ENCODE assay signal across 12 cellular contexts in the genomic region with DNA sequence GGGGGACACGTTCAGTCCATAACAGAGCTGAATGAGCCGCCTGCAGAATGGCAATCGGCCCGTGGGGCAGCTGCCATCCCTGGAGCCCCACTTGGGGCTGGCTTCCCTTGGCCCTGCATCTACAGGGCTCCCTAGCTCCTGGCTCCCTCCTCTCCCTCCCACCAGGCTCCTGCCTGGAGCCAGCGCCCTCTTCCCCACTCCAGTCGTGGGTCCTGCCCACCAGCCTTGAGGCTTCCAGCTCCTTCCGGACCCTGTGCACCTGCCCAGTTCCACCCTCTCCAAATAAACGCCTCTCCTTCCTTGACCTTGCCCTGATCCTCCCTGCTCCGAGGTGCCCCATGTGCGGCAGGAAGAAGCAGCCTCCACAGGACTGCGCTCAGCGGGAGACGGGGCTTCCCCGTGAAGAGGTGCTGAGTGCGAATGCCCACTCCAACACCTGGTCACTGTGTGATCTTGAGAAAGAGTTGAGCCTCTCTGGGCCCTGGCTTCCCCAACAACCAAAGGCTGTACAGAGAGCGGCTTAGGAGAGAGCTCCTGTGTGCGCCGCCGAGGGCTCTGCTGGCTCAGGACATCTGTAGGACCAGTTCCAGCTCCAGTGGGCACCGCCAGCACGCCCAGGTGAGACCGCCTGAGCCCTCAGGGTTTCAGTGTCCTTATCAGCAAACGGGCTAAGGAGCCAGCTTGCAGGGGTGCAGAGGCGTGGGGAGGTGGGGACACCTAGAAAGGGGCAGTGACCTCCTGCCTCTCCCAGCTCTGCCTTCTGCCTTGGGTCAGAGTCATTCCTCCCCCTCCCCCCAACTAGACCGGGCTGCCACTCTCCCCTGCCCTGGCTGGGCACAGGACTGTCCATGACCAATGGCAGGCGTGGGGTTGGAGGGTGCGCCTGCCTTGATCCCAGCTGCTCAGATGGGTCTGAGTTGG. TPM values are rescaled to one million over a fixed set of nuclear protein-coding genes. Genes with fewer than 3 reads are reported as not detected.
DNase-seq lines count a peak whose midpoint lies in the region; ATAC-seq, FAIRE-seq and TF ChIP-seq lines count a peak whose summit lies in the region.
"Had no signal": no experiment of that assay in that cellular context is flagged by ENCODE, and none has a peak within 500 bp of the region (broad histone marks: within the 10 kb centered on the region; RNA-seq: fewer than 3 reads in every experiment).

No MANE protein-coding gene starts in this region.

- no peak for DNase-seq in Panc1 (ENCODE audit: low read depth, low spot score)
- peak; percentile 48 for DNase-seq in left ventricle myocardium superior
- peak in 1 of 2 donors; percentile 26 for DNase-seq in trophoblast cell
- DNase-seq in activated CD4-positive, CD25-positive, alpha-beta regulatory T cell treated with anti-CD3 and anti-CD28 coated beads, Interleukin-2, amount 50 U/mL, for 72 hours: no peak
- DNase-seq in H54 (ENCODE audit: insufficient read length, low spot score): no peak
- DNase-seq: DMS153, NCI-H2029 had no signal

- intact Hi-C loops in Panc1 (cut with micrococcal nuclease; ENCODE audit: unreplicated experiment) (loop anchor here (5.0 kb wide), 1 partner anchor 432 kb away; a partner anchor contains a TSS), left ventricle myocardium superior (cut with micrococcal nuclease) (no loop called here)

- no CpG with 5 or more reads among the region's 27 CpGs for WGBS in trophoblast cell (ENCODE audit: extremely low coverage, insufficient coverage, insufficient read length)

- H3K27ac ChIP-seq in BLaER1 treated with 17β-estradiol and CSF1 and Interleukin-3, amounts not matched to agents 10 nM and 100 nM: peak overlapping the region; percentile 13 to 82 (median 76); a peak in 19 of 22 replicates
- peak overlapping the region; percentile 68; the same call in 1 of the 2 replicates for H3K27ac ChIP-seq in Panc1 (ENCODE audit: low read length)
- H3K27ac ChIP-seq in trophoblast cell (ENCODE audit: low read depth, low read length): no peak overlapping the region

- H3K23ac ChIP-seq in trophoblast cell (ENCODE audit: low read length): no peak overlapping the region

- H4K8ac ChIP-seq in trophoblast cell (ENCODE audit: low read depth, low read length): peak overlapping the region; percentile 15

- no peak for TF ChIP-seq POLR2A in H54 (IDR thresholded peaks at IDR 0.05; ENCODE audit: low read depth, low read length)

- peak overlapping the region; percentile 13 for H2BK5ac ChIP-seq in trophoblast cell (ENCODE audit: low read depth, low read length, poor library complexity)

- H3K4ac ChIP-seq in trophoblast cell (ENCODE audit: low read depth, low read length): peak overlapping the region; percentile 27

- H4K20me1 ChIP-seq in BLaER1 treated with 17β-estradiol and CSF1 and Interleukin-3, amounts not matched to agents 10 nM and 100 nM: no peaks in the 10 kb centered on the region

- H3K79me1 ChIP-seq in trophoblast cell (ENCODE audit: low read length): peaks cover 32% of the 10 kb centered on the region

- no peak for FAIRE-seq in H54 (lab: Jason Lieb, UNC)

- TF ChIP-seq CTCF in Panc1 (IDR thresholded peaks at IDR 0.05): no peak

- H2BK12ac ChIP-seq in trophoblast cell (ENCODE audit: low read length): peak overlapping the region; percentile 85

- H3K27me3 ChIP-seq in BLaER1 treated with 17β-estradiol and CSF1 and Interleukin-3, amounts not matched to agents 10 nM and 100 nM: no peaks in the 10 kb centered on the region
- no peaks in the 10 kb centered on the region for H3K27me3 ChIP-seq in Panc1 (ENCODE audit: control insufficient read depth, insufficient read depth, low read length)
- no peaks in the 10 kb centered on the region for H3K27me3 ChIP-seq in trophoblast cell (ENCODE audit: insufficient read depth, low read length)

- ATAC-seq in Panc1 (no peak), left ventricle myocardium superior (no peak), GM21367 (IDR thresholded peaks at IDR 0.05; ENCODE audit: unreplicated experiment) (no peak), HG03280 (IDR thresholded peaks at IDR 0.05; ENCODE audit: unreplicated experiment) (no peak)

- H2AK5ac ChIP-seq in trophoblast cell (ENCODE audit: low read length): peak overlapping the region; percentile 44

- no TSS peak for BruUV-seq in Panc1 (replicated peaks; lab: Mats Ljungman, UMichigan)

- H3K36me3 ChIP-seq in BLaER1 treated with 17β-estradiol and CSF1 and Interleukin-3, amounts not matched to agents 10 nM and 100 nM: no peaks in the 10 kb centered on the region
- H3K36me3 ChIP-seq in Panc1 (ENCODE audit: control insufficient read depth, insufficient read depth, low read length): no peaks in the 10 kb centered on the region
- no peaks in the 10 kb centered on the region for H3K36me3 ChIP-seq in trophoblast cell (ENCODE audit: control insufficient read depth in 1 of 2, insufficient read depth in 2 of 2, low read length in 2 of 2)
- H3K36me3 ChIP-seq: HAP-1 had no signal

- H3K14ac ChIP-seq in trophoblast cell (ENCODE audit: low read length): peak overlapping the region; percentile 36

- peak overlapping the region; percentile 62 for H2BK120ac ChIP-seq in trophoblast cell (ENCODE audit: insufficient read depth, low read length, poor library complexity)

- peak overlapping the region; percentile 31 for H3K18ac ChIP-seq in trophoblast cell (ENCODE audit: low read length)

- CTCF ChIA-PET in Panc1 (lab: Charles Lee): interaction anchor here (0.6 to 1.6 kb wide), 4 partner anchors 15 to 477 kb away, joined by 3 to 4 read pairs (median 3); no protein-coding TSS in a partner anchor

- POLR2A ChIA-PET in Panc1 (lab: Charles Lee): no interaction called here

- H3K4me1 ChIP-seq in BLaER1 treated with 17β-estradiol and CSF1 and Interleukin-3, amounts not matched to agents 10 nM and 100 nM: peaks cover 63 to 95% (median 94%) of the 10 kb centered on the region in 10 experiments
- peaks cover 20% of the 10 kb centered on the region for H3K4me1 ChIP-seq in Panc1 (ENCODE audit: control insufficient read depth, insufficient read depth, low read length)
- peaks cover 17 to 21% of the 10 kb centered on the region in 2 experiments for H3K4me1 ChIP-seq in trophoblast cell (ENCODE audit: control insufficient read depth in 1 of 2, insufficient read depth in 2 of 2, low read length in 2 of 2)

- H4K91ac ChIP-seq in trophoblast cell (ENCODE audit: low read depth, low read length): peak overlapping the region; percentile 54

- H4K12ac ChIP-seq in trophoblast cell (ENCODE audit: low read depth, low read length): no peak overlapping the region

- H3K4me3 ChIP-seq in BLaER1 treated with 17β-estradiol and CSF1 and Interleukin-3, amounts not matched to agents 10 nM and 100 nM: no peak overlapping the region
- H3K4me3 ChIP-seq in Panc1 (ENCODE audit: low read depth in 2 of 2, low read length in 2 of 2): no peak overlapping the region
- no peak overlapping the region for H3K4me3 ChIP-seq in trophoblast cell (ENCODE audit: low read depth, low read length)
- H3K4me3 ChIP-seq: HAP-1 had no signal

- in situ Hi-C loops in Panc1 (cut with HindIII; ENCODE audit: low pct_unique_long_range_greater_than_20kb, low sequenced_read_pairs): no loop called here

- no peaks in the 10 kb centered on the region for H3K9me3 ChIP-seq in BLaER1 treated with 17β-estradiol and CSF1 and Interleukin-3, amounts not matched to agents 10 nM and 100 nM (replicated peaks in 1 of 11)
- H3K9me3 ChIP-seq in Panc1 (ENCODE audit: control insufficient read depth, insufficient read depth, low read depth, low read length): no peaks in the 10 kb centered on the region
- peaks cover 4% of the 10 kb centered on the region for H3K9me3 ChIP-seq in trophoblast cell (ENCODE audit: insufficient read depth, low read depth, low read length)
- H3K9me3 ChIP-seq: HAP-1 had no signal

- H2AFZ ChIP-seq in trophoblast cell (ENCODE audit: insufficient read depth, low read length, poor library complexity): no peak overlapping the region

- H3K9ac ChIP-seq in BLaER1 treated with 17β-estradiol and CSF1 and Interleukin-3, amounts not matched to agents 10 nM and 100 nM: peak overlapping the region in 7 of 11 experiments; percentile 4 to 46 (median 30); a peak in 8 of 22 replicates
- no peak overlapping the region for H3K9ac ChIP-seq in trophoblast cell (ENCODE audit: low read length)

- H3K79me2 ChIP-seq in trophoblast cell (ENCODE audit: control insufficient read depth, insufficient read depth, low read length, poor library complexity): peaks cover 11% of the 10 kb centered on the region

- H3K4me2 ChIP-seq in BLaER1 treated with 17β-estradiol and CSF1 and Interleukin-3, amounts not matched to agents 10 nM and 100 nM: peak overlapping the region; percentile 78 to 98 (median 85)
- H3K4me2 ChIP-seq in trophoblast cell (ENCODE audit: low read length): no peak overlapping the region

RNA-seq across cellular contexts. Expression of a gene that starts 12.1 kb away (rescaled TPM):
- total RNA-seq in Panc1 (2021; ENCODE audit: unreplicated experiment): not detected
- polyA plus RNA-seq in Panc1 (2012; ENCODE audit: insufficient read length): not detected
- not detected for total RNA-seq in left ventricle myocardium superior
- 0.07 TPM in 1 of 2 replicates, not detected in the other for polyA plus RNA-seq in trophoblast cell (2013)
- total RNA-seq: dermis blood vessel endothelial cell had no signal

RNA-seq across cellular contexts. Expression of a gene that starts 17.1 kb away (rescaled TPM):
- total RNA-seq in Panc1 (2021; ENCODE audit: unreplicated experiment): 47.5 TPM
- polyA plus RNA-seq in Panc1 (2012; ENCODE audit: insufficient read length): 56.7 TPM
- 66.5 TPM for total RNA-seq in left ventricle myocardium superior
- 31.8 and 32.6 TPM in 2 replicates for polyA plus RNA-seq in trophoblast cell (2013)

RNA-seq across cellular contexts. Expression of a gene that starts 33.1 kb away (rescaled TPM):
- 14.3 TPM for total RNA-seq in Panc1 (2021; ENCODE audit: unreplicated experiment)
- 14.2 TPM for polyA plus RNA-seq in Panc1 (2012; ENCODE audit: insufficient read length)
- 9.7 TPM for total RNA-seq in left ventricle myocardium superior
- polyA plus RNA-seq in trophoblast cell (2013): 16.6 and 17.9 TPM in 2 replicates

RNA-seq across cellular contexts. Expression of a gene that starts 56.6 kb away (rescaled TPM):
- total RNA-seq in Panc1 (2021; ENCODE audit: unreplicated experiment) (6.3 TPM), left ventricle myocardium superior (0.20 TPM)
- 10.7 TPM for polyA plus RNA-seq in Panc1 (2012; ENCODE audit: insufficient read length)
- polyA plus RNA-seq in trophoblast cell (2013): 1.3 and 1.4 TPM in 2 replicates
